Comparison of ENCODE assay signal across 1 cellular context in genomic region chr13:96475103-96475502, GRCh38.
TF ChIP-seq lines count a peak whose summit lies in the region.

No MANE protein-coding gene starts in this region.

TF ChIP-seq in GM23338, 12 proteins besides CTCF, POLR2A, EP300 and RAD21 (continued from another document):
- TF ChIP-seq REST (IDR thresholded peaks at IDR 0.05; ENCODE audit: unreplicated experiment) = no peak
